24 cellular contexts compared by ENCODE assay signal in the genomic region with DNA sequence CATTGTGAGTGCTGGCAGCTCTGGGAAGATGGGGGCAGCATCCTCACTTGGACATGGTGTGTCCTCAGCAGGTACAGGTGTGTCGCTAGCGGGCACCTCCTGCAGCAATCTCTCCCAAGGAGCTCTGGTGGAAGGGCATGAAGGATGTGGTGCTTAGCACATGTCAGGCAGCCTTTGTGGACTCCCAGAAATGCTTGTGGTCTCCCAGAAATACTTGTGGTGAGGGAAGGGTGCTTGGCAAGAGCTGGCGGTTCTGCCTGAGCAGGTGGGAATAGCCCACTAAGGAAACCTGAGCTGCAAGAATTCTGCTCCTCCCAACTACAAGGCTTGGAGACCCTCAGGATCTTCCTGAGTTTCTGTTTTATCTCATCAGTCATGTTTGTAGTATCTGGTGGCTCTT.
"Had no signal": no experiment of that assay in that cellular context is flagged by ENCODE, and none has a peak within 500 bp of the region (broad histone marks: within the 10 kb centered on the region; RNA-seq: fewer than 3 reads in every experiment).

No MANE protein-coding gene starts in this region.

- DNase-seq: activated B cell treated with CpG ODN at 0.5 μM for 24 hours; activated CD4-positive, alpha-beta memory T cell treated with anti-CD3 and anti-CD28 coated beads, Interleukin-2, amount 10 ng/mL, durations not matched to agents 7 days and 5 days; activated CD4-positive, alpha-beta T cell treated with anti-CD3 and anti-CD28 coated beads for 48 hours; activated effector memory CD4-positive, alpha-beta T cell treated with anti-CD3 and anti-CD28 coated beads, Interleukin-2, amount 50 U/mL, for 16 hours; activated naive CD4-positive, alpha-beta T cell treated with anti-CD3 and anti-CD28 coated beads, Interleukin-2, amount 10 ng/mL, durations not matched to agents 7 days and 5 days; amygdala; dermis blood vessel endothelial cell; effector CD8-positive, alpha-beta T cell; erythroblast; lower lobe of right lung; mesendoderm; naive thymus-derived CD4-positive, alpha-beta T cell; occipital lobe; right lobe of liver; small intestine; stimulated activated CD4-positive, alpha-beta T cell treated with anti-CD3 and anti-CD28 coated beads, Interleukin-2, amount 100 ng/mL, for 24 hours; stimulated activated naive CD8-positive, alpha-beta T cell treated with anti-CD3 and anti-CD28 coated beads, Interleukin-15, amount 100 ng/mL, for 72 hours; T-helper 17 cell; uterus had no signal

- H3K4me3 ChIP-seq: lower lobe of right lung, mucosa of descending colon, right lobe of liver, tibial nerve, uterus had no signal

- H3K36me3 ChIP-seq: lower lobe of right lung, right lobe of liver, tibial nerve, uterus had no signal

- H3K9me3 ChIP-seq: lower lobe of right lung, mucosa of descending colon, right lobe of liver, tibial nerve, uterus had no signal

- FAIRE-seq: small intestine had no signal

- H3K27ac ChIP-seq: foreskin keratinocyte, lower lobe of right lung, right lobe of liver, tibial nerve, uterus had no signal

- ATAC-seq: foreskin keratinocyte; left lobe of liver; lower lobe of right lung; mucosa of descending colon; naive thymus-derived CD4-positive, alpha-beta T cell; stimulated activated effector memory CD8-positive, alpha-beta T cell treated with anti-CD3 and anti-CD28 coated beads, Interleukin-12 subunit alpha, Interleukin-12 subunit beta, amount 100 ng/mL, for 72 hours; stimulated activated naive CD8-positive, alpha-beta T cell treated with anti-CD3 and anti-CD28 coated beads, Interleukin-15, amount 100 ng/mL, for 72 hours; T-helper 17 cell had no signal

- H3K4me1 ChIP-seq: foreskin keratinocyte, lower lobe of right lung, right lobe of liver, tibial nerve, uterus had no signal
